Comparison of ENCODE assay signal across 8 cellular contexts in genomic region chr12:111529424-111530368, GRCh38.
DNase-seq lines count a peak whose midpoint lies in the region; TF ChIP-seq lines count a peak whose summit lies in the region.

No MANE protein-coding gene starts in this region.

- intact Hi-C loops in ascending aorta (cut with DNase I) = loop anchor here (1.0 to 10.0 kb wide), 2 partner anchors 132 to 1955 kb away; partner anchors contain the start of genes MMAB and MVK
- intact Hi-C loops in lower leg skin (cut with DNase I; ENCODE audit: low total_unique reads) = loop anchor here (10.0 kb wide), 1 partner anchor 55 kb away; no protein-coding TSS in a partner anchor

- H3K4me3 ChIP-seq in ascending aorta (no peak overlapping the region), lower leg skin (ENCODE audit: low read depth, poor library complexity, severe bottlenecking) (no peak overlapping the region)

- 52 to 53% methylated on average over 8 of the region's 8 CpGs for WGBS in lower leg skin, 2 donors

- no peaks in the 10 kb centered on the region for H3K27me3 ChIP-seq in ascending aorta

- TF ChIP-seq POLR2A in lower leg skin (IDR thresholded peaks at IDR 0.05) = no peak

- H3K36me3 ChIP-seq in ascending aorta = peaks cover 31 to 43% of the 10 kb centered on the region in 2 donors

- H3K27ac ChIP-seq in ascending aorta = no peak overlapping the region

- TF ChIP-seq CTCF in GM12872 (IDR thresholded peaks at IDR 0.05; ENCODE audit: insufficient read depth, low read depth, low read length) (peak; percentile 77), ascending aorta (IDR thresholded peaks at IDR 0.05) (peak; percentile 26 to 61 (median 53)), lower leg skin (IDR thresholded peaks at IDR 0.05) (no peak)

- H3K4me1 ChIP-seq in ascending aorta = no peaks in the 10 kb centered on the region

- no peaks in the 10 kb centered on the region for H3K9me3 ChIP-seq in ascending aorta

- DNase-seq in NAMALWA (ENCODE audit: low spot score) (peak; percentile 83), T-helper 2 cell (peak in 4 of 5 experiments; percentile 26 to 79 (median 42)), ascending aorta (ENCODE audit: low spot score in 2 of 2) (no peak), iPS DF 19.7 (ENCODE audit: low read depth, low spot score) (peak; percentile 45), kidney glomerular epithelial cell (lab: John Stamatoyannopoulos, UW) (no peak), lower leg skin (ENCODE audit: low spot score in 2 of 2) (no peak)
- DNase-seq in stimulated activated CD4-positive, alpha-beta T cell treated with anti-CD3 and anti-CD28 coated beads, Interleukin-12 subunit alpha, Interleukin-12 subunit beta, amount 100 ng/mL, for 24 hours (ENCODE audit: low read depth in 2 of 2) = peak; percentile 30 to 42

Comparison
In these comparisons a context has a peak if more than half of its experiments do, and no peak if none do; other contexts are left out.
1. CTCF ChIP-seq: peak in GM12872 (single experiment) and ascending aorta (3 of 3); none in lower leg skin (0 of 3).
2. DNase-seq: peak in NAMALWA (single experiment), T-helper 2 cell (4 of 5), iPS DF 19.7 (single experiment) and stimulated activated CD4-positive, alpha-beta T cell treated with anti-CD3 and anti-CD28 coated beads, Interleukin-12 subunit alpha, Interleukin-12 subunit beta, amount 100 ng/mL, for 24 hours (2 of 2); none in ascending aorta (0 of 2), kidney glomerular epithelial cell (single experiment) and lower leg skin (0 of 2).